Comparison of ENCODE assay signal across 8 cellular contexts in the genomic region with DNA sequence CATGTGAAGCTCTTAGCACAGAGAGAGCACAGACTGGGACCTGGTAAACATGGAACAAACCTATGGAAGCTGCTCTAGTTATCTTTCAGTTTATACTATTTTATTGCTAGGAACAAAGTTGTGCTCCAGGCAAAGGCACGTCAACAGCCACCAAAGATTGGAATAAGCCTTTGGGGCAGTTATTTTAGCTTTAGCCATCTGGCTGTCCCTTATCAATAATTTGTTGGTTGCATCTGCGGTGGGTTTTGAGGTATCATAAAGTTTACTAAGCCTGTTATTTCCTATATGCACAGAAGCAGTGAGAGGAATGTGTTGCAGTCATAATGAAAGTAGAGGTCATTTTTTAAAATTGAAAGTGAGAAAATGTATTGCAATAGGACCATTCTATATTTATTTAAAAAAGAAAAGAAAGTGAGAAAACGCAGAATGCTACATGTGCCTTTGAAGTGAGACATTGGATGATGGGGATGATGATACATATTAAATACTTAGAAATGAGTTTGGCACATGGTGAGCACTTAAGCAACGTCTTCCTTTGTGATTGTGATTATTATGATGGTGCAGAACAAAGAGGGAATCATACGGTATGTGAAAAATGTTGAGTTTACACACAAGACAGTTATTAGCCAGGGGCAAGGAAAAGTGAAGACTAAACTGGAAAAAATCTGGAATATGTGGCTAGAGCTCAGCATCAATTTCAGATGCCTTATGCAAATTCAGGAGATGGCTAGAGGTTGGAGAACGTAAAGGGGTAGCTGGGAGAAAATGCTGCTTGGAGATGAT. TPM values are rescaled to one million over a fixed set of nuclear protein-coding genes. Genes with fewer than 3 reads are reported as not detected.
A peak's percentile ranks its signal among the peaks of the same experiment; 100 is the strongest.
DNase-seq lines count a peak whose midpoint lies in the region; ATAC-seq, FAIRE-seq and TF ChIP-seq lines count a peak whose summit lies in the region.

No MANE protein-coding gene starts in this region.

- peak; percentile 72 for ATAC-seq in GM19328 (IDR thresholded peaks at IDR 0.05; ENCODE audit: unreplicated experiment)
- ATAC-seq in HG03139 (IDR thresholded peaks at IDR 0.05; ENCODE audit: unreplicated experiment): peak; percentile 72

- H3K4me3 ChIP-seq in small intestine (ENCODE audit: low read depth in 1 of 2, low read length in 2 of 2): no peak overlapping the region

- H3K36me3 ChIP-seq in small intestine (ENCODE audit: control insufficient read depth in 2 of 2, insufficient read depth in 2 of 2, low read length in 2 of 2): no peaks in the 10 kb centered on the region

- DNase-seq in AG09319 (ENCODE audit: extremely low read depth, low read depth) (peak; percentile 44), astrocyte of the hippocampus (ENCODE audit: low read depth, low spot score) (peak; percentile 84), NCI-H1436 (lab: John Stamatoyannopoulos, UW) (no peak), CD14-positive monocyte (ENCODE audit: low spot score) (no peak), NAMALWA (ENCODE audit: low spot score) (no peak), small intestine (no peak)

- no peaks in the 10 kb centered on the region for H3K4me1 ChIP-seq in small intestine (ENCODE audit: control insufficient read depth in 2 of 2, insufficient read depth in 1 of 2, low read depth in 1 of 2, low read length in 1 of 2)

- no peak overlapping the region for H3K27ac Mint-ChIP-seq in CD14-positive monocyte

- H3K27me3 Mint-ChIP-seq in CD14-positive monocyte (ENCODE audit: low read depth in 3 of 3): peaks cover 0 to under 1% (median 0%) of the 10 kb centered on the region in 3 donors

- H3K27ac ChIP-seq in small intestine (ENCODE audit: low read depth in 1 of 2, low read length in 1 of 2): no peak overlapping the region

- no peak overlapping the region for H3K4me3 Mint-ChIP-seq in CD14-positive monocyte

- intact Hi-C loops in CD14-positive monocyte (cut with micrococcal nuclease): no loop called here

- peaks cover 22% of the 10 kb centered on the region for H3K4me1 Mint-ChIP-seq in CD14-positive monocyte

- WGBS in small intestine, 3 donors: 38 to 48% (median 45%) methylated on average over 6 of the region's 6 CpGs

- FAIRE-seq in small intestine (lab: Jason Lieb, UNC): no peak

- no peaks in the 10 kb centered on the region for H3K36me3 Mint-ChIP-seq in CD14-positive monocyte

- TF ChIP-seq CTCF in AG09319 (IDR thresholded peaks at IDR 0.05; ENCODE audit: low read depth, low read length): no peak
- no peak for TF ChIP-seq CTCF in CD14-positive monocyte (IDR thresholded peaks at IDR 0.05)

- no peaks in the 10 kb centered on the region for H3K9me3 ChIP-seq in small intestine (ENCODE audit: control insufficient read depth, low read depth)

- H3K9me3 Mint-ChIP-seq in CD14-positive monocyte: peaks cover 0 to 2% (median 0%) of the 10 kb centered on the region in 7 donors

- H3K27me3 ChIP-seq in small intestine (ENCODE audit: control insufficient read depth in 2 of 2, insufficient read depth in 2 of 2, low read length in 2 of 2): no peaks in the 10 kb centered on the region

RNA-seq across cellular contexts. Expression of a gene that starts 58.3 kb away (rescaled TPM):
- polyA plus RNA-seq in CD14-positive monocyte (1 to 10 TPM; 3.5 to 7.4 TPM), small intestine (10 to 100 TPM in 1 of 3 donors, 1 to 10 TPM in 2; 5.6 to 14.0 (median 6.8) TPM)

Comparison
In these comparisons a context has a peak if more than half of its experiments do, and no peak if none do; other contexts are left out.
1. DNase-seq: peak in AG09319 (single experiment) and astrocyte of the hippocampus (single experiment); none in NCI-H1436 (single experiment), CD14-positive monocyte (single experiment), NAMALWA (single experiment) and small intestine (single experiment).